ENCODE assay signal across 36 cellular contexts in the genomic region with DNA sequence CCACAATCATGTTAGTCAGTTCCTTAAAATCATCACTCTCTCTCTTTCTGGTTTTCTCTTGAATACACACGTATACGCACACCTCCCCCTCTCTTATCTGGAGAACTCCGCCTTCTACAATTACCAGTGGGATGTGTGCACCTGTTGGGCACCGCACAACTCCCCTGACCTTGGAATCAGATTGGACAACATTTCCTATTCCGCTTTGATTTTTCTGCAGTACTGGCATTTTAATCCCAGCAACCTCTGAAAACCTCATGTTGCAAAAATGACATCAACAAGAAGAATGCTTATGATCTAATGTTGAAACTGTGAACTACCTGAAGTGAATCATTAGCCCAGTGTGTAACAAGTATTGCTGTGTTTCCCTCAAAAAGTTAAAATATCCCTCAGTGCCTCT.
DNase-seq lines count a peak whose midpoint lies in the region; ATAC-seq, FAIRE-seq and TF ChIP-seq lines count a peak whose summit lies in the region.
"Had no signal": no experiment of that assay in that cellular context is flagged by ENCODE, and none has a peak within 500 bp of the region (broad histone marks: within the 10 kb centered on the region; RNA-seq: fewer than 3 reads in every experiment).

No MANE protein-coding gene starts in this region.

- TF ChIP-seq CTCF in Calu3 (IDR thresholded peaks at IDR 0.05; ENCODE audit: unreplicated experiment) (no peak), glutamatergic neuron (IDR thresholded peaks at IDR 0.05; ENCODE audit: partially characterized antibody, unreplicated experiment) (no peak), pancreas (IDR thresholded peaks at IDR 0.05) (no peak)

- H3K36me3 ChIP-seq in pancreas: no peaks in the 10 kb centered on the region
- H3K36me3 ChIP-seq: colonic mucosa, lower lobe of right lung had no signal

- no peak for FAIRE-seq in pancreas (lab: Jason Lieb, UNC)
- FAIRE-seq: A549, D721Med, H1, HTR-8/SVneo, kidney, urothelium cell line had no signal

- H3K36me3 Mint-ChIP-seq in Calu3 (ENCODE audit: insufficient read depth, unreplicated experiment) (peaks cover 4% of the 10 kb centered on the region), T-helper 17 cell (ENCODE audit: low read depth) (no peaks in the 10 kb centered on the region), glutamatergic neuron (ENCODE audit: unreplicated experiment) (no peaks in the 10 kb centered on the region)
- H3K36me3 Mint-ChIP-seq: natural killer cell had no signal

- BruUV-seq in Calu3 (replicated peaks; lab: Mats Ljungman, UMichigan): no TSS peak

- 14 to 19% methylated on average over 5 of the region's 5 CpGs for WGBS in pancreas, 2 donors

- H3K9me3 ChIP-seq in T-helper 17 cell (ENCODE audit: control insufficient read depth, low read length, poor library complexity, severe bottlenecking) (no peaks in the 10 kb centered on the region), pancreas (no peaks in the 10 kb centered on the region)
- H3K9me3 ChIP-seq: A549, colonic mucosa, lower lobe of right lung, testis had no signal

- intact Hi-C loops in Calu3 (cut with micrococcal nuclease; ENCODE audit: unreplicated experiment): loop anchor here (5.0 kb wide), 1 partner anchor 81 kb away; no protein-coding TSS in a partner anchor
- intact Hi-C loops in pancreas (cut with DNase I): no loop called here

- H3K27ac ChIP-seq in pancreas: peak overlapping the region; percentile 65 to 85 (median 78)
- H3K27ac ChIP-seq: A549, colonic mucosa, epithelial cell of prostate, lower lobe of right lung, SK-N-MC, testis had no signal

- peaks cover 23 to 40% (median 30%) of the 10 kb centered on the region in 3 donors for H3K4me1 ChIP-seq in pancreas
- H3K4me1 ChIP-seq: A549, colonic mucosa, lower lobe of right lung had no signal

- H3K4me3 Mint-ChIP-seq in Calu3 (ENCODE audit: low read depth, unreplicated experiment) (peak overlapping the region; percentile 25), T-helper 17 cell (peak overlapping the region; percentile 1), glutamatergic neuron (ENCODE audit: unreplicated experiment) (no peak overlapping the region)
- H3K4me3 Mint-ChIP-seq: activated CD4-positive, alpha-beta memory T cell treated with anti-CD3 and anti-CD28 coated beads, Interleukin-2, amount 10 ng/mL, durations not matched to agents 7 days and 5 days; natural killer cell; stimulated activated naive CD8-positive, alpha-beta T cell treated with anti-CD3 and anti-CD28 coated beads, Interleukin-15, Interleukin-2, amounts not matched to agents 100 ng/mL and 50 ng/mL, for 24 hours had no signal

- no peak overlapping the region for H3K4me3 ChIP-seq in pancreas
- H3K4me3 ChIP-seq: A549, colonic mucosa, lower lobe of right lung, SK-N-MC, testis had no signal

- H3K9me3 Mint-ChIP-seq in Calu3 (ENCODE audit: low read depth, unreplicated experiment) (peaks cover 2% of the 10 kb centered on the region), glutamatergic neuron (ENCODE audit: unreplicated experiment) (peaks cover 2% of the 10 kb centered on the region)
- H3K9me3 Mint-ChIP-seq: activated CD4-positive, alpha-beta memory T cell treated with anti-CD3 and anti-CD28 coated beads, Interleukin-2, amount 10 ng/mL, durations not matched to agents 7 days and 5 days; natural killer cell; stimulated activated naive CD8-positive, alpha-beta T cell treated with anti-CD3 and anti-CD28 coated beads, Interleukin-15, Interleukin-2, amounts not matched to agents 100 ng/mL and 50 ng/mL, for 24 hours had no signal

- H3K27ac Mint-ChIP-seq in Calu3 (ENCODE audit: unreplicated experiment) (peak overlapping the region; percentile 68), T-helper 17 cell (no peak overlapping the region), glutamatergic neuron (ENCODE audit: unreplicated experiment) (peak overlapping the region; percentile 62)
- H3K27ac Mint-ChIP-seq: activated CD4-positive, alpha-beta memory T cell treated with anti-CD3 and anti-CD28 coated beads, Interleukin-2, amount 10 ng/mL, durations not matched to agents 7 days and 5 days; natural killer cell; stimulated activated naive CD8-positive, alpha-beta T cell treated with anti-CD3 and anti-CD28 coated beads, Interleukin-15, Interleukin-2, amounts not matched to agents 100 ng/mL and 50 ng/mL, for 24 hours had no signal

- ATAC-seq in T-helper 17 cell (no peak), pancreas (peak; percentile 88 to 94 (median 91))
- ATAC-seq: A549, lower lobe of right lung, natural killer cell, PC-3 had no signal

- DNase-seq in Calu3: peak; percentile 11
- no peak for DNase-seq in T-helper 17 cell
- DNase-seq in glutamatergic neuron: no peak
- DNase-seq in pancreas: peak in 4 of 6 donors; percentile 61 to 83 (median 77)
- DNase-seq in activated CD4-positive, alpha-beta T cell treated with anti-CD3 and anti-CD28 coated beads for 4 hours: no peak
- no peak for DNase-seq in NCI-H1105 (lab: John Stamatoyannopoulos, UW)
- DNase-seq in NCI-H1930 (lab: John Stamatoyannopoulos, UW): no peak
- no peak for DNase-seq in NCI-H446 treated with DMSO at 0.1 percent for 48 hours (lab: John Stamatoyannopoulos, UW)
- DNase-seq: activated CD4-positive, alpha-beta memory T cell treated with anti-CD3 and anti-CD28 coated beads, Interleukin-2, amount 10 ng/mL, durations not matched to agents 7 days and 5 days; activated CD4-positive, CD25-positive, alpha-beta regulatory T cell treated with anti-CD3 and anti-CD28 coated beads, Interleukin-2, amount 50 U/mL, for 72 hours; activated CD8-positive, alpha-beta memory T cell treated with anti-CD3 and anti-CD28 coated beads, Interleukin-2, amount 50 U/mL, for 4 hours; activated naive CD4-positive, alpha-beta T cell treated with anti-CD3 and anti-CD28 coated beads, Interleukin-2, amount 50 U/mL, for 16 hours; amniotic stem cell; colonic mucosa; DND-41; effector CD4-positive, alpha-beta T cell; GF-D8; KBM-7; kidney; lower lobe of right lung; natural killer cell; NCI-H1092 treated with DMSO at 0.1 percent for 48 hours; NCI-H187; NCI-H526; PC-3; stimulated activated CD4-positive, alpha-beta T cell treated with anti-CD3 and anti-CD28 coated beads, Interleukin-1b, Interleukin-23, amount 100 ng/mL, for 48 hours; T-helper 2 cell; testis had no signal

- no peaks in the 10 kb centered on the region for H3K27me3 ChIP-seq in pancreas
- H3K27me3 ChIP-seq: colonic mucosa, testis had no signal

- H3K4me1 Mint-ChIP-seq in Calu3 (ENCODE audit: low read depth, unreplicated experiment): peaks cover 25% of the 10 kb centered on the region
- H3K4me1 Mint-ChIP-seq in T-helper 17 cell: no peaks in the 10 kb centered on the region
- H3K4me1 Mint-ChIP-seq in glutamatergic neuron (ENCODE audit: low read depth, unreplicated experiment): peaks cover under 1% of the 10 kb centered on the region
- H3K4me1 Mint-ChIP-seq: activated CD4-positive, alpha-beta memory T cell treated with anti-CD3 and anti-CD28 coated beads, Interleukin-2, amount 10 ng/mL, durations not matched to agents 7 days and 5 days; natural killer cell had no signal

- H3K27me3 Mint-ChIP-seq in Calu3 (ENCODE audit: unreplicated experiment): no peaks in the 10 kb centered on the region
- peaks cover 10% of the 10 kb centered on the region for H3K27me3 Mint-ChIP-seq in T-helper 17 cell
- no peaks in the 10 kb centered on the region for H3K27me3 Mint-ChIP-seq in glutamatergic neuron (ENCODE audit: unreplicated experiment)
- H3K27me3 Mint-ChIP-seq: activated CD4-positive, alpha-beta memory T cell treated with anti-CD3 and anti-CD28 coated beads, Interleukin-2, amount 10 ng/mL, durations not matched to agents 7 days and 5 days; stimulated activated naive CD8-positive, alpha-beta T cell treated with anti-CD3 and anti-CD28 coated beads, Interleukin-15, Interleukin-2, amounts not matched to agents 100 ng/mL and 50 ng/mL, for 24 hours had no signal

- CTCF ChIA-PET in Calu3 (lab: Charles Lee): interaction anchor here (1.1 kb wide), 1 partner anchor 80 kb away, joined by 4 read pairs; no protein-coding TSS in a partner anchor

Comparison
In these comparisons a context has a peak if more than half of its experiments do, and no peak if none do; other contexts are left out.
1. DNase-seq: peak in Calu3 (single experiment) and pancreas (4 of 6); none in T-helper 17 cell (0 of 3), glutamatergic neuron (single experiment), activated CD4-positive, alpha-beta T cell treated with anti-CD3 and anti-CD28 coated beads for 4 hours (0 of 2), NCI-H1105 (single experiment), NCI-H1930 (0 of 2) and NCI-H446 treated with DMSO at 0.1 percent for 48 hours (single experiment).